In the genomic region with DNA sequence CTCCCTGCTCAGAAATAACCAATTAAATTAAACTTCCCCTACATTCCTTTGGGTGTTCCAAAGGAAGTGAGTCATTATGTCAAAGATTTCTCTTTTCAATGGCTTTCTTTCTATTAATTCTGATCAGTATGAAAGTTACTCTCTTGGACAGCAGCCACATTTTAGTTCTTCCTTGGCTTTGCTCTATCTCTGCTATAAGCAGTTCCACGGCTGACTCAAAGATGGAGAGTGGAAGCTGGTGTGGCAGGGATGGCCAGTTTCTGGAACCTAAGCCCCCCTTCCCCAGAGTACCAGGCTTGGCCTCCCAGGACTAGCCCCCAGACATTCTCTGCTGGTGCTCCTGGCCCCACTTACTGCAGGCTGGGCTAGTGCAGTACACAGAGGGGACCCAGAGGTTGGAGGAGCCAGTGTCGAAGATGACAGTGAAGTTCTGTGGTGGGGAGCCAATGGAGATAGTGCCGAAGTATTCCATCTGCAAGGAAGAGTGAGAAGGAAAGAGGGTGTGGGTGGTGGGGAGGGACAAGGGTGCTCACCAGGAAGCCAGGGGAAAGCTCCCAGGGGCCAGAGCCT, we compare ENCODE assay signal across 16 cellular contexts. TPM values are rescaled to one million over a fixed set of nuclear protein-coding genes. Genes with fewer than 3 reads are reported as not detected.
A peak's percentile ranks its signal among the peaks of the same experiment; 100 is the strongest.
DNase-seq lines count a peak whose midpoint lies in the region; ATAC-seq, FAIRE-seq and TF ChIP-seq lines count a peak whose summit lies in the region.
"Had no signal": no experiment of that assay in that cellular context is flagged by ENCODE, and none has a peak within 500 bp of the region (broad histone marks: within the 10 kb centered on the region; RNA-seq: fewer than 3 reads in every experiment).

No MANE protein-coding gene starts in this region.

- peak; percentile 12 for DNase-seq in AG08395 (ENCODE audit: low spot score)
- peak; percentile 37 for DNase-seq in LoVo (ENCODE audit: low spot score)
- no peak for DNase-seq in K562 (ENCODE audit: extremely low read depth in 1 of 4, low spot score in 3 of 4)
- peak; percentile 73 for DNase-seq in kidney glomerular epithelial cell (lab: John Stamatoyannopoulos, UW)
- DNase-seq in uterus: no peak
- DNase-seq in GM13976 (ENCODE audit: low spot score): no peak
- no peak for DNase-seq in NCI-H1930 (lab: John Stamatoyannopoulos, UW)
- DNase-seq in NCI-H187 treated with DMSO at 0.1 percent for 48 hours (lab: John Stamatoyannopoulos, UW): no peak
- DNase-seq: activated CD4-positive, CD25-positive, alpha-beta regulatory T cell; dorsolateral prefrontal cortex; glutamatergic neuron; nucleus accumbens; SIG-M5 had no signal

- no peak overlapping the region for H3K4me3 ChIP-seq in K562
- H3K4me3 ChIP-seq in uterus: no peak overlapping the region
- H3K4me3 ChIP-seq: dorsolateral prefrontal cortex had no signal

- TF ChIP-seq CTCF in K562 (IDR thresholded peaks at IDR 0.05 in 2 of 3, conservative IDR thresholded peaks at IDR 0.05 in 1 of 3; ENCODE audit: insufficient read depth in 2 of 3, low read depth in 1 of 3, low read length in 3 of 3) (no peak), uterus (IDR thresholded peaks at IDR 0.05) (no peak), GM13976 (IDR thresholded peaks at IDR 0.05; ENCODE audit: borderline replicate concordance, control extremely low read depth, extremely low read depth, insufficient read depth, missing control alignments) (no peak)

- CTCF ChIA-PET in K562 (lab: Yijun Ruan, JAX; ENCODE audit: low intra/inter-chr PET ratio): no interaction called here

- no peak overlapping the region for H3K9ac ChIP-seq in K562 (ENCODE audit: insufficient read depth in 1 of 2, low read depth in 2 of 2, low read length in 2 of 2)

- TF ChIP-seq RAD21 in K562 (CRISPR knock-in tag; conservative IDR thresholded peaks at IDR 0.05 in 1 of 2, IDR thresholded peaks at IDR 0.05 in 1 of 2): no peak

- H3K27me3 ChIP-seq in K562 (ENCODE audit: control insufficient read depth in 2 of 2, insufficient read depth in 2 of 2, low read length in 2 of 2): peaks cover 17 to 53% of the 10 kb centered on the region in 2 experiments
- H3K27me3 ChIP-seq in uterus: no peaks in the 10 kb centered on the region
- H3K27me3 ChIP-seq: dorsolateral prefrontal cortex had no signal

- intact Hi-C loops in K562 (cut with micrococcal nuclease): no loop called here
- intact Hi-C loops in uterus (cut with DNase I; ENCODE audit: low total_unique reads): no loop called here

- no peaks in the 10 kb centered on the region for H3K79me2 ChIP-seq in K562 (ENCODE audit: control insufficient read depth, insufficient read depth, low read length)

- TF ChIP-seq EP300 in K562 (IDR thresholded peaks at IDR 0.05; ENCODE audit: low read length): no peak

- POLR2A ChIA-PET in K562 (lab: Yijun Ruan, JAX): interaction anchor here (1.7 kb wide), 1 partner anchor 8 kb away, joined by 6 read pairs; no protein-coding TSS in a partner anchor

- in situ Hi-C loops in K562 (cut with MboI): no loop called here
- in situ Hi-C loops in GM13976 (cut with MboI; ENCODE audit: low sequenced_read_pairs, unreplicated experiment): no loop called here

- no peak overlapping the region for H2AFZ ChIP-seq in K562 (ENCODE audit: low read depth, low read length)

- no peaks in the 10 kb centered on the region for H3K36me3 ChIP-seq in K562 (ENCODE audit: control insufficient read depth, insufficient read depth, low read length)
- H3K36me3 ChIP-seq in uterus: no peaks in the 10 kb centered on the region

- no peak for ATAC-seq in K562

- H3K9me3 ChIP-seq in K562 (replicated peaks; ENCODE audit: control insufficient read depth, insufficient read depth, low read depth, low read length) (no peaks in the 10 kb centered on the region), uterus (no peaks in the 10 kb centered on the region)

- no peak for FAIRE-seq in K562 (lab: Jason Lieb, UNC)
- FAIRE-seq: GM19239 had no signal

- TF ChIP-seq POLR2A in K562 (conservative IDR thresholded peaks at IDR 0.05): no peak
- TF ChIP-seq POLR2A in uterus (IDR thresholded peaks at IDR 0.05): no peak

- H3K4me2 ChIP-seq in K562 (ENCODE audit: insufficient read depth, low read length): no peak overlapping the region

- BruUV-seq in K562 (replicated peaks; lab: Mats Ljungman, UMichigan): no TSS peak

- no peak overlapping the region for H3K27ac ChIP-seq in K562 (ENCODE audit: extremely low read depth, low read depth, low read length)
- no peak overlapping the region for H3K27ac ChIP-seq in uterus
- H3K27ac ChIP-seq: dorsolateral prefrontal cortex had no signal

- 4% methylated on average over 3 of the region's 3 CpGs for WGBS in K562 (ENCODE audit: insufficient coverage, low coverage, missing lambda C conversion rate)

- peaks cover 4% of the 10 kb centered on the region; the same call in 1 of the 2 replicates for H4K20me1 ChIP-seq in K562 (replicated peaks; ENCODE audit: control insufficient read depth, insufficient read depth, low read length)

- H3K4me1 ChIP-seq in K562 (replicated peaks in 1 of 2; ENCODE audit: control insufficient read depth in 2 of 2, insufficient read depth in 2 of 2, low read length in 2 of 2): no peaks in the 10 kb centered on the region; a peak in 1 of 5 replicates
- H3K4me1 ChIP-seq in uterus: no peaks in the 10 kb centered on the region

- no peaks in the 10 kb centered on the region for H3K9me1 ChIP-seq in K562 (ENCODE audit: control insufficient read depth, insufficient read depth, low read length)

TF ChIP-seq in K562, 482 proteins besides CTCF, POLR2A, EP300 and RAD21 (continues in another document):
- TF ChIP-seq CAMTA2 (CRISPR knock-in tag; conservative IDR thresholded peaks at IDR 0.05): no peak
- TF ChIP-seq RNF2 (IDR thresholded peaks at IDR 0.05): no peak

RNA-seq across cellular contexts. Expression of a gene that starts 1.8 kb away (rescaled TPM):
- 0.16 TPM in 1 of 2 replicates, not detected in the other for total RNA-seq in K562 (2011; cell fraction: chromatin; rRNA removed; ENCODE audit: low replicate concordance)
- not detected in 2 replicates for total RNA-seq in K562 (2011; cell fraction: nucleolus; rRNA removed)
- not detected in 2 replicates for total RNA-seq in K562 (2011; cell fraction: nucleoplasm; rRNA removed)
- total RNA-seq in K562 (2014; rRNA removed) (not detected in 2 replicates), K562 (2014; rRNA removed; fragmentation: Illumina TruSeq; extraction: Trizol) (0.06 TPM in 1 of 2 replicates, not detected in the other), K562 (2015; rRNA removed; fragmentation: Illumina TruSeq; extraction: Trizol) (0.08 TPM in 1 of 2 replicates, not detected in the other), K562 (2021) (0.18 and 0.20 TPM in 2 replicates), uterus (under 1 TPM in 1 of 4 donors, not detected in 3; 0.21 TPM)
- polyA plus RNA-seq in K562 (2011; rRNA removed) (0.06 TPM in 1 of 2 replicates, not detected in the other), K562 (2014; fragmentation: Illumina TruSeq; extraction: Trizol) (0.09 TPM in 1 of 2 replicates, not detected in the other), K562 (2014; fragmentation: Nextera tagmentation; extraction: Ambion mirVana) (under 1 TPM; 0.04 to 0.13 TPM), K562 (2014; rRNA removed) (not detected in 2 replicates)
- polyA plus RNA-seq in K562 (2011; cell fraction: cytosol; rRNA removed): 0.06 TPM in 1 of 2 replicates, not detected in the other
- polyA plus RNA-seq in K562 (2011; cell fraction: nucleus; rRNA removed): 0.11 TPM in 1 of 2 replicates, not detected in the other
- 0.05 and 0.12 TPM in 2 replicates for polyA plus RNA-seq in K562 (2012)
- polyA minus RNA-seq in K562 (2011; rRNA and poly(A)+ RNA removed): 0.25 TPM in 1 of 2 replicates, not detected in the other
- not detected in 2 replicates for polyA minus RNA-seq in K562 (2011; cell fraction: cytosol; rRNA and poly(A)+ RNA removed)
- polyA minus RNA-seq in K562 (2011; cell fraction: nucleus; rRNA and poly(A)+ RNA removed): not detected in 2 replicates
- total RNA-seq: dorsolateral prefrontal cortex, lower leg skin, NCI-H460 had no signal

RNA-seq across cellular contexts. Expression of a gene that starts 18.7 kb away (rescaled TPM):
- 0.21 TPM in 1 of 2 replicates, not detected in the other for total RNA-seq in K562 (2011; cell fraction: chromatin; rRNA removed; ENCODE audit: low replicate concordance)
- 0.17 TPM in 1 of 2 replicates, not detected in the other for total RNA-seq in K562 (2011; cell fraction: nucleolus; rRNA removed)
- total RNA-seq in K562 (2011; cell fraction: nucleoplasm; rRNA removed): not detected in 2 replicates
- total RNA-seq in K562 (2014; rRNA removed) (not detected in 2 replicates), K562 (2014; rRNA removed; fragmentation: Illumina TruSeq; extraction: Trizol) (0.07 TPM in 1 of 2 replicates, not detected in the other), K562 (2015; rRNA removed; fragmentation: Illumina TruSeq; extraction: Trizol) (not detected in 2 replicates), K562 (2021) (not detected in 2 replicates), uterus (10 to 100 TPM in 2 of 4 donors, 1 to 10 TPM in 1, under 1 TPM in 1; 0.26 to 22.5 (median 8.0) TPM)
- polyA plus RNA-seq in K562 (2011; rRNA removed) (0.09 and 0.29 TPM in 2 replicates), K562 (2014; fragmentation: Illumina TruSeq; extraction: Trizol) (0.12 TPM in 1 of 2 replicates, not detected in the other), K562 (2014; fragmentation: Nextera tagmentation; extraction: Ambion mirVana) (under 1 TPM; 0.03 to 0.06 TPM), K562 (2014; rRNA removed) (not detected in 2 replicates)
- 0.31 TPM in 1 of 2 replicates, not detected in the other for polyA plus RNA-seq in K562 (2011; cell fraction: cytosol; rRNA removed)
- polyA plus RNA-seq in K562 (2011; cell fraction: nucleus; rRNA removed): 0.04 and 0.28 TPM in 2 replicates
- 0.04 and 0.17 TPM in 2 replicates for polyA plus RNA-seq in K562 (2012)
- polyA minus RNA-seq in K562 (2011; rRNA and poly(A)+ RNA removed): 0.14 and 0.42 TPM in 2 replicates
- polyA minus RNA-seq in K562 (2011; cell fraction: cytosol; rRNA and poly(A)+ RNA removed): not detected in 2 replicates
- polyA minus RNA-seq in K562 (2011; cell fraction: nucleus; rRNA and poly(A)+ RNA removed): 0.13 TPM in 1 of 2 replicates, not detected in the other
- total RNA-seq: NCI-H460 had no signal

RNA-seq across cellular contexts. Expression of a gene that starts 31.1 kb away (rescaled TPM):
- total RNA-seq in K562 (2011; cell fraction: chromatin; rRNA removed; ENCODE audit: low replicate concordance): not detected in 2 replicates
- total RNA-seq in K562 (2011; cell fraction: nucleolus; rRNA removed): not detected in 2 replicates
- not detected in 2 replicates for total RNA-seq in K562 (2011; cell fraction: nucleoplasm; rRNA removed)
- total RNA-seq in K562 (2014; rRNA removed): not detected in 2 replicates
- total RNA-seq in K562 (2014; rRNA removed; fragmentation: Illumina TruSeq; extraction: Trizol): not detected in 2 replicates
- not detected in 2 replicates for total RNA-seq in K562 (2015; rRNA removed; fragmentation: Illumina TruSeq; extraction: Trizol)
- total RNA-seq in K562 (2021): not detected in 2 replicates
- polyA plus RNA-seq in K562 (2011; rRNA removed): not detected in 2 replicates
- not detected in 2 replicates for polyA plus RNA-seq in K562 (2011; cell fraction: cytosol; rRNA removed)
- polyA plus RNA-seq in K562 (2011; cell fraction: nucleus; rRNA removed): not detected in 2 replicates
- not detected in 2 replicates for polyA plus RNA-seq in K562 (2012)
- not detected in 2 replicates for polyA plus RNA-seq in K562 (2014; fragmentation: Illumina TruSeq; extraction: Trizol)
- not detected for polyA plus RNA-seq in K562 (2014; fragmentation: Nextera tagmentation; extraction: Ambion mirVana)
- polyA plus RNA-seq in K562 (2014; rRNA removed): not detected in 2 replicates
- polyA minus RNA-seq in K562 (2011; rRNA and poly(A)+ RNA removed): not detected in 2 replicates
- polyA minus RNA-seq in K562 (2011; cell fraction: cytosol; rRNA and poly(A)+ RNA removed): not detected in 2 replicates
- not detected in 2 replicates for polyA minus RNA-seq in K562 (2011; cell fraction: nucleus; rRNA and poly(A)+ RNA removed)
- 1 to 10 TPM in 3 of 4 donors, not detected in 1; 3.6 to 6.4 (median 5.6) TPM for total RNA-seq in uterus
- total RNA-seq: NCI-H460 had no signal

Comparison
In these comparisons a context has a peak if more than half of its experiments do, and no peak if none do; other contexts are left out.
1. DNase-seq: peak in AG08395 (single experiment), LoVo (single experiment) and kidney glomerular epithelial cell (single experiment); none in K562 (0 of 4), uterus (0 of 2), GM13976 (single experiment), NCI-H1930 (0 of 2) and NCI-H187 treated with DMSO at 0.1 percent for 48 hours (single experiment).